Comparison of ENCODE assay signal across 11 cellular contexts in the genomic region with DNA sequence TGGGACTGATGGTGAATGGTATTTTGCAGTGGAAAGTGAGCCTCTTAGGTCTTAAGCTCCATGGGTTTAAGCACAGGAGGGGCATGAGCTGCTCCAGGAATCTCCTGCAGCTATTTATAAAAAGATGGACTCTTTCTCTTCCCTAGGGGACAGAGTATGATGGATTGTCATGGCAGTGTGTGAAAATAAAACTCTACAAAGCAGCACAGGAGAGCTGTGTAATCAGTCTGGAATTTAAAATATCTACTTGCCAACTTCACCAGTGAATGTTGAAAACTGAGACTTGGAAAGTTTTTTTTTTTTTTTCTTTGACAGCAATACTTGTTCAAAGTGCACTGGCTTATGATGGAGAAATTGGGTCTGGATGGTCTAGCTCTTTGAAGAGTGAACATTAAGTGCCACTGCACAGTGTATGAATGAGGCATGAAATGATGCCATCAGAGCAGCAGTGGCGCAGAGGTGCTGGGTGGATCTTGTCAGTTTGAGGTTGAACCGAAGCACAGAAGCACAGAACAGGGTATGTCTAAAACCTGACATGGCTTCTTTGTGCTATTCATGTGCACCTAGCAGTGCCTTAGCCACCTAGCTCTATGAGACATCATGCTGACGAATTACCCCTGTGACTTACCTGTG.
DNase-seq lines count a peak whose midpoint lies in the region; TF ChIP-seq lines count a peak whose summit lies in the region.
"Had no signal": no experiment of that assay in that cellular context is flagged by ENCODE, and none has a peak within 500 bp of the region (broad histone marks: within the 10 kb centered on the region; RNA-seq: fewer than 3 reads in every experiment).

No MANE protein-coding gene starts in this region.

- no peaks in the 10 kb centered on the region for H3K36me3 ChIP-seq in PC-9 (ENCODE audit: low read depth)
- no peaks in the 10 kb centered on the region for H3K36me3 ChIP-seq in Karpas-422 (ENCODE audit: insufficient read depth, low read length)
- no peaks in the 10 kb centered on the region for H3K36me3 ChIP-seq in neuronal stem cell (replicated peaks in 1 of 2; ENCODE audit: control insufficient read depth in 2 of 2, insufficient read depth in 2 of 2, low read length in 2 of 2)
- H3K36me3 ChIP-seq: spleen had no signal

- no peak overlapping the region for H3K18ac ChIP-seq in neuronal stem cell (ENCODE audit: low read length)

- no peak overlapping the region for H3K4me3 ChIP-seq in AG10803 (ENCODE audit: low read length)
- no peak overlapping the region for H3K4me3 ChIP-seq in PC-9
- no peak overlapping the region for H3K4me3 ChIP-seq in Karpas-422 (ENCODE audit: low read length)
- no peak overlapping the region for H3K4me3 ChIP-seq in neuronal stem cell (ENCODE audit: low read length in 2 of 2)
- H3K4me3 ChIP-seq: spleen had no signal

- no peaks in the 10 kb centered on the region for H3K27me3 Mint-ChIP-seq in osteocyte (ENCODE audit: unreplicated experiment)
- H3K27me3 Mint-ChIP-seq: activated B cell treated with CpG ODN at 0.5 μM for 24 hours had no signal

- no peak overlapping the region for H3K23ac ChIP-seq in neuronal stem cell (ENCODE audit: low read depth, low read length, poor library complexity)

- H2BK5ac ChIP-seq in neuronal stem cell (ENCODE audit: low read length), result no peak overlapping the region

- H2AFZ ChIP-seq in PC-9 (no peak overlapping the region), Karpas-422 (ENCODE audit: low read length) (no peak overlapping the region), neuronal stem cell (ENCODE audit: low read length) (no peak overlapping the region)

- no TSS peak for BruUV-seq in PC-9 (replicated peaks; lab: Mats Ljungman, UMichigan)

- H4K20me1 ChIP-seq in PC-9 (ENCODE audit: insufficient read depth) (no peaks in the 10 kb centered on the region), Karpas-422 (ENCODE audit: insufficient read depth, low read depth, low read length) (no peaks in the 10 kb centered on the region)

- peaks cover 23% of the 10 kb centered on the region for H3K36me3 Mint-ChIP-seq in osteocyte (ENCODE audit: unreplicated experiment)

- H3K27ac Mint-ChIP-seq in osteocyte (ENCODE audit: unreplicated experiment), result peak overlapping the region; percentile 79
- H3K27ac Mint-ChIP-seq: activated B cell treated with CpG ODN at 0.5 μM for 24 hours had no signal

- no peak overlapping the region for H2BK12ac ChIP-seq in neuronal stem cell (ENCODE audit: low read length)

- intact Hi-C loops in PC-9 (cut with micrococcal nuclease; ENCODE audit: unreplicated experiment), result loop anchor here (1.0 kb wide), 1 partner anchor 110 kb away; no protein-coding TSS in a partner anchor

- H3K27ac ChIP-seq in PC-9, result peak overlapping the region; percentile 43
- H3K27ac ChIP-seq in Karpas-422 (ENCODE audit: low read length), result no peak overlapping the region
- H3K27ac ChIP-seq in neuronal stem cell (replicated peaks; ENCODE audit: low read length), result no peak overlapping the region
- H3K27ac ChIP-seq: spleen had no signal

- H2BK15ac ChIP-seq in neuronal stem cell (ENCODE audit: low read length), result no peak overlapping the region

- peak; percentile 90 for DNase-seq in AG10803 (ENCODE audit: low read depth)
- DNase-seq in PC-9, result peak; percentile 33 to 82
- DNase-seq in fibroblast of peridontal ligament (ENCODE audit: extremely low read depth), result peak; percentile 86
- no peak for DNase-seq in osteocyte (ENCODE audit: extremely low spot score, unreplicated experiment)
- DNase-seq in Karpas-422, result no peak
- DNase-seq in KG1 (lab: John Stamatoyannopoulos, UW), result no peak
- DNase-seq in stimulated activated CD4-positive, alpha-beta T cell treated with anti-CD3 and anti-CD28 coated beads, Interleukin-1b, Interleukin-23, amount 100 ng/mL, for 48 hours, result no peak
- no peak for DNase-seq in neuronal stem cell (ENCODE audit: low spot score)
- DNase-seq: activated B cell treated with CpG ODN at 0.5 μM for 24 hours, NCI-H1694 treated with DMSO at 0.1 percent for 48 hours, spleen had no signal

- no peaks in the 10 kb centered on the region for H3K79me1 ChIP-seq in neuronal stem cell (ENCODE audit: low read depth, low read length)

- H3K9me3 ChIP-seq in PC-9 (ENCODE audit: insufficient read depth, low read depth), result 0 out of 2 replicates have a peak, but pooled peaks cover 14% of the 10 kb centered on the region
- H3K9me3 ChIP-seq in Karpas-422 (ENCODE audit: low read length), result peaks cover 14% of the 10 kb centered on the region; the same call in 1 of the 2 replicates
- peaks cover 9 to 32% of the 10 kb centered on the region in 2 donors for H3K9me3 ChIP-seq in neuronal stem cell (replicated peaks in 1 of 2; ENCODE audit: control insufficient read depth in 2 of 2, insufficient read depth in 1 of 2, low read depth in 1 of 2, low read length in 2 of 2)

- H2BK120ac ChIP-seq in neuronal stem cell (ENCODE audit: low read depth, low read length), result no peak overlapping the region

- H3K27me3 ChIP-seq in PC-9 (ENCODE audit: insufficient read depth, low read depth), result no peaks in the 10 kb centered on the region
- no peaks in the 10 kb centered on the region for H3K27me3 ChIP-seq in Karpas-422 (ENCODE audit: low read length)
- no peaks in the 10 kb centered on the region for H3K27me3 ChIP-seq in neuronal stem cell (ENCODE audit: control insufficient read depth in 3 of 3, insufficient read depth in 3 of 3, low read depth in 1 of 3, low read length in 3 of 3)
- H3K27me3 ChIP-seq: spleen had no signal

- H3K79me2 ChIP-seq in PC-9 (ENCODE audit: low read depth) (no peaks in the 10 kb centered on the region), Karpas-422 (ENCODE audit: low read length) (no peaks in the 10 kb centered on the region)

- H3K4me3 Mint-ChIP-seq in osteocyte (ENCODE audit: unreplicated experiment), result no peak overlapping the region
- H3K4me3 Mint-ChIP-seq: activated B cell treated with CpG ODN at 0.5 μM for 24 hours had no signal

- H3K14ac ChIP-seq in neuronal stem cell (ENCODE audit: low read length), result no peak overlapping the region

- no CpG with 5 or more reads among the region's 3 CpGs for WGBS in neuronal stem cell (ENCODE audit: extremely low coverage in 2 of 2, insufficient read length in 2 of 2, insufficient replicate concordance in 1 of 2), 2 donors

- H4K91ac ChIP-seq in neuronal stem cell (ENCODE audit: low read depth, low read length, poor library complexity), result no peak overlapping the region

- H3K9ac ChIP-seq in Karpas-422 (ENCODE audit: low read length), result no peak overlapping the region
- H3K9ac ChIP-seq in neuronal stem cell (ENCODE audit: low read depth, low read length, poor library complexity), result no peak overlapping the region

- peaks cover 7% of the 10 kb centered on the region; the same call in 1 of the 2 replicates for H3F3A ChIP-seq in PC-9 (ENCODE audit: insufficient read depth, low read depth)

- TF ChIP-seq CTCF in AG10803 (conservative IDR thresholded peaks at IDR 0.05; ENCODE audit: low read length) (no peak), PC-9 (conservative IDR thresholded peaks at IDR 0.05) (no peak), osteocyte (IDR thresholded peaks at IDR 0.05) (no peak)

- H3K4me2 ChIP-seq in PC-9 (peak overlapping the region; percentile 49), Karpas-422 (ENCODE audit: low read depth, low read length, poor library complexity, severe bottlenecking) (no peak overlapping the region), neuronal stem cell (ENCODE audit: insufficient read depth, low read length, poor library complexity, severe bottlenecking) (no peak overlapping the region)

- no peak overlapping the region for H4K8ac ChIP-seq in neuronal stem cell (ENCODE audit: low read depth, low read length)

- H3K9me3 Mint-ChIP-seq in osteocyte (ENCODE audit: unreplicated experiment), result peaks cover 11% of the 10 kb centered on the region

- peaks cover 57% of the 10 kb centered on the region for H3K4me1 Mint-ChIP-seq in osteocyte (ENCODE audit: unreplicated experiment)
- H3K4me1 Mint-ChIP-seq: activated B cell treated with CpG ODN at 0.5 μM for 24 hours had no signal

- CTCF ChIA-PET in PC-9 (lab: Charles Lee), result interaction anchor here (0.6 to 1.1 kb wide), 5 partner anchors 22 to 462 kb away, joined by 3 to 8 read pairs (median 5); no protein-coding TSS in a partner anchor

- POLR2A ChIA-PET in PC-9 (lab: Charles Lee; ENCODE audit: unreplicated experiment), result interaction anchor here (0.5 to 0.7 kb wide), 2 partner anchors 89 to 369 kb away, joined by 3 to 11 read pairs; no protein-coding TSS in a partner anchor

- H2AK5ac ChIP-seq in neuronal stem cell (ENCODE audit: low read depth, low read length), result no peak overlapping the region

- H3K4me1 ChIP-seq in PC-9 (replicated peaks; ENCODE audit: insufficient read depth), result peaks cover 17% of the 10 kb centered on the region
- H3K4me1 ChIP-seq in Karpas-422 (ENCODE audit: low read length), result no peaks in the 10 kb centered on the region
- peaks cover 5 to 10% of the 10 kb centered on the region in 2 donors for H3K4me1 ChIP-seq in neuronal stem cell (ENCODE audit: control insufficient read depth in 2 of 2, insufficient read depth in 1 of 2, low read depth in 1 of 2, low read length in 2 of 2)

- H3K4ac ChIP-seq in neuronal stem cell (ENCODE audit: low read length), result no peak overlapping the region

- H3K9me2 ChIP-seq in PC-9 (ENCODE audit: insufficient read depth), result no peaks in the 10 kb centered on the region
- H3K9me2 ChIP-seq in Karpas-422 (replicated peaks; ENCODE audit: insufficient read depth, low read length), result no peaks in the 10 kb centered on the region

Comparison
In these comparisons a context has a peak if more than half of its experiments do, and no peak if none do; other contexts are left out.
1. DNase-seq: peak in AG10803 (single experiment), PC-9 (2 of 2) and fibroblast of peridontal ligament (single experiment); none in osteocyte (single experiment), Karpas-422 (single experiment), KG1 (single experiment), stimulated activated CD4-positive, alpha-beta T cell treated with anti-CD3 and anti-CD28 coated beads, Interleukin-1b, Interleukin-23, amount 100 ng/mL, for 48 hours (single experiment) and neuronal stem cell (single experiment).